In the genomic region with DNA sequence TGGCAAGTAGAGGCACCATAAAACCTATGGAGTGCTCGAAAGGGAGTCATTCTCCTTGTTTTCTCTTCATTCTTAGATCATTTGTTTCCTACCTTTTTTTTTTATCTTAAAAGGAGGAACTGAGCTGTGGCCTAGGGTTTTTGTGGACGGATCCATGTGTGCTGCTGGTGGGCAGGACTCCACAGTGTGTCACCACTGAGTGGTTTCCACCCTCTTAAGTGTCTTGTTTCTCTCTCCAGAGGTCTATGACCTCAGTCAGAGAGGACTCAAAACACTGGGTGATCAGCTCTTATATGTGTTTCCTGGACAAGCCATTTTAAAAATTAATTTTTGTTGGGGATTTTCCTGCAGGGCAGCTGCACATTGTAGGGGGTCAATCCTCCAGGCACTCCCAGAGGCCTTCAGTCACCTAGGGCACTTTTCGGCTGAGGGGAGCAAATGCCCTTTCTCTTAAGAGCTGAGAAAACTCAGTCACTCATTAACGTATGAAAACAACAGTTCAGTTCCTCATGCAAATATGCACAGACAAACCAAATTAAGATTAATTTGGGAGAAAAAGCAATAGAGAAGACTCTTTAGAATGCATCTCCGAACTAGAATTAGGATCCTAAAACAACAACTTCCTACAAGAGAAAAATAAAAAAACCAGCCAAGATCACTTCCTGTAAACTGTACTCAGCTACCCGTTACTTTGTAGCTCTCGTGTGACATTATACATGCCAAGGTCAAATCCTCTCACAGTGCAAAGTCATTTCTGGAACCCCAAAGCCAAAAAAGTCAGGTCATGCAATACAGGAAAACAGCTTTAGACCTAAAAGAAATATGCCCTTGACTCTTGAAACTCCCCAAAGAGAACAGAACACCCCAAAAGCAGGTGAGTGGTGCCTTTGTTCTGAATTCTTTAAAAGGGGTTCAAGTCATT, we compare ENCODE assay signal across 1 cellular context.
A peak's percentile ranks its signal among the peaks of the same experiment; 100 is the strongest.
TF ChIP-seq lines count a peak whose summit lies in the region.

No MANE protein-coding gene starts in this region.

TF ChIP-seq in GM12878, 131 proteins besides CTCF, POLR2A, EP300 and RAD21:
- TF ChIP-seq, protein P1, sequence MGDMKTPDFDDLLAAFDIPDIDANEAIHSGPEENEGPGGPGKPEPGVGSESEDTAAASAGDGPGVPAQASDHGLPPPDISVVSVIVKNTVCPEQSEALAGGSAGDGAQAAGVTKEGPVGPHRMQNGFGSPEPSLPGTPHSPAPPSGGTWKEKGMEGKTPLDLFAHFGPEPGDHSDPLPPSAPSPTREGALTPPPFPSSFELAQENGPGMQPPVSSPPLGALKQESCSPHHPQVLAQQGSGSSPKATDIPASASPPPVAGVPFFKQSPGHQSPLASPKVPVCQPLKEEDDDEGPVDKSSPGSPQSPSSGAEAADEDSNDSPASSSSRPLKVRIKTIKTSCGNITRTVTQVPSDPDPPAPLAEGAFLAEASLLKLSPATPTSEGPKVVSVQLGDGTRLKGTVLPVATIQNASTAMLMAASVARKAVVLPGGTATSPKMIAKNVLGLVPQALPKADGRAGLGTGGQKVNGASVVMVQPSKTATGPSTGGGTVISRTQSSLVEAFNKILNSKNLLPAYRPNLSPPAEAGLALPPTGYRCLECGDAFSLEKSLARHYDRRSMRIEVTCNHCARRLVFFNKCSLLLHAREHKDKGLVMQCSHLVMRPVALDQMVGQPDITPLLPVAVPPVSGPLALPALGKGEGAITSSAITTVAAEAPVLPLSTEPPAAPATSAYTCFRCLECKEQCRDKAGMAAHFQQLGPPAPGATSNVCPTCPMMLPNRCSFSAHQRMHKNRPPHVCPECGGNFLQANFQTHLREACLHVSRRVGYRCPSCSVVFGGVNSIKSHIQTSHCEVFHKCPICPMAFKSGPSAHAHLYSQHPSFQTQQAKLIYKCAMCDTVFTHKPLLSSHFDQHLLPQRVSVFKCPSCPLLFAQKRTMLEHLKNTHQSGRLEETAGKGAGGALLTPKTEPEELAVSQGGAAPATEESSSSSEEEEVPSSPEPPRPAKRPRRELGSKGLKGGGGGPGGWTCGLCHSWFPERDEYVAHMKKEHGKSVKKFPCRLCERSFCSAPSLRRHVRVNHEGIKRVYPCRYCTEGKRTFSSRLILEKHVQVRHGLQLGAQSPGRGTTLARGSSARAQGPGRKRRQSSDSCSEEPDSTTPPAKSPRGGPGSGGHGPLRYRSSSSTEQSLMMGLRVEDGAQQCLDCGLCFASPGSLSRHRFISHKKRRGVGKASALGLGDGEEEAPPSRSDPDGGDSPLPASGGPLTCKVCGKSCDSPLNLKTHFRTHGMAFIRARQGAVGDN (IDR thresholded peaks at IDR 0.05): peak; percentile 43; the same call in 1 of the 2 replicates
- TF ChIP-seq ZNF217 (IDR thresholded peaks at IDR 0.05) (0 out of 2 replicates have a peak, but pooled peaks have one; percentile 26), RFX5 (IDR thresholded peaks at IDR 0.05; ENCODE audit: low read depth, low read length) (no peak), BHLHE40 (IDR thresholded peaks at IDR 0.05; ENCODE audit: borderline replicate concordance in 1 of 2, low read depth in 2 of 2, low read length in 1 of 2) (peak in 1 of 2 experiments; percentile 36; a peak in 2 of 4 replicates), PML (IDR thresholded peaks at IDR 0.05; ENCODE audit: low read length) (no peak), MTA2 (IDR thresholded peaks at IDR 0.05; ENCODE audit: low read depth) (peak; percentile 30; the same call in 1 of the 2 replicates), SPI1 (IDR thresholded peaks at IDR 0.05; ENCODE audit: borderline replicate concordance, insufficient read depth, low read depth, low read length) (peak; percentile 73), NR2F1 (conservative IDR thresholded peaks at IDR 0.05) (peak; percentile 95), BCL11A (IDR thresholded peaks at IDR 0.05; ENCODE audit: low read depth, low read length) (peak; percentile 78; the same call in 1 of the 2 replicates), IKZF1 (conservative IDR thresholded peaks at IDR 0.05) (0 out of 2 replicates have a peak, but pooled peaks have one; percentile 43), ESRRA (IDR thresholded peaks at IDR 0.05; ENCODE audit: low read length) (peak; percentile 94), ZNF207 (IDR thresholded peaks at IDR 0.05; ENCODE audit: borderline replicate concordance) (no peak), MEF2A (IDR thresholded peaks at IDR 0.05; ENCODE audit: insufficient read depth, low read depth, low read length) (0 out of 2 replicates have a peak, but pooled peaks have one; percentile 11), DPF2 (IDR thresholded peaks at IDR 0.05) (peak; percentile 38), IRF4 (IDR thresholded peaks at IDR 0.05; ENCODE audit: low read depth, low read length) (peak; percentile 46; the same call in 1 of the 2 replicates), RUNX3 (IDR thresholded peaks at IDR 0.05; ENCODE audit: low read length) (peak; percentile 56)
- TF ChIP-seq, protein P2, sequence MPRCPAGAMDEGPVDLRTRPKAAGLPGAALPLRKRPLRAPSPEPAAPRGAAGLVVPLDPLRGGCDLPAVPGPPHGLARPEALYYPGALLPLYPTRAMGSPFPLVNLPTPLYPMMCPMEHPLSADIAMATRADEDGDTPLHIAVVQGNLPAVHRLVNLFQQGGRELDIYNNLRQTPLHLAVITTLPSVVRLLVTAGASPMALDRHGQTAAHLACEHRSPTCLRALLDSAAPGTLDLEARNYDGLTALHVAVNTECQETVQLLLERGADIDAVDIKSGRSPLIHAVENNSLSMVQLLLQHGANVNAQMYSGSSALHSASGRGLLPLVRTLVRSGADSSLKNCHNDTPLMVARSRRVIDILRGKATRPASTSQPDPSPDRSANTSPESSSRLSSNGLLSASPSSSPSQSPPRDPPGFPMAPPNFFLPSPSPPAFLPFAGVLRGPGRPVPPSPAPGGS (IDR thresholded peaks at IDR 0.05; ENCODE audit: borderline replicate concordance, insufficient read depth, low read depth, low read length, poor library complexity, severe bottlenecking): no peak
- TF ChIP-seq, protein P3, sequence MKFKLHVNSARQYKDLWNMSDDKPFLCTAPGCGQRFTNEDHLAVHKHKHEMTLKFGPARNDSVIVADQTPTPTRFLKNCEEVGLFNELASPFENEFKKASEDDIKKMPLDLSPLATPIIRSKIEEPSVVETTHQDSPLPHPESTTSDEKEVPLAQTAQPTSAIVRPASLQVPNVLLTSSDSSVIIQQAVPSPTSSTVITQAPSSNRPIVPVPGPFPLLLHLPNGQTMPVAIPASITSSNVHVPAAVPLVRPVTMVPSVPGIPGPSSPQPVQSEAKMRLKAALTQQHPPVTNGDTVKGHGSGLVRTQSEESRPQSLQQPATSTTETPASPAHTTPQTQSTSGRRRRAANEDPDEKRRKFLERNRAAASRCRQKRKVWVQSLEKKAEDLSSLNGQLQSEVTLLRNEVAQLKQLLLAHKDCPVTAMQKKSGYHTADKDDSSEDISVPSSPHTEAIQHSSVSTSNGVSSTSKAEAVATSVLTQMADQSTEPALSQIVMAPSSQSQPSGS (IDR thresholded peaks at IDR 0.05; ENCODE audit: low read length): peak; percentile 26; the same call in 1 of the 2 replicates
- TF ChIP-seq, protein P4, sequence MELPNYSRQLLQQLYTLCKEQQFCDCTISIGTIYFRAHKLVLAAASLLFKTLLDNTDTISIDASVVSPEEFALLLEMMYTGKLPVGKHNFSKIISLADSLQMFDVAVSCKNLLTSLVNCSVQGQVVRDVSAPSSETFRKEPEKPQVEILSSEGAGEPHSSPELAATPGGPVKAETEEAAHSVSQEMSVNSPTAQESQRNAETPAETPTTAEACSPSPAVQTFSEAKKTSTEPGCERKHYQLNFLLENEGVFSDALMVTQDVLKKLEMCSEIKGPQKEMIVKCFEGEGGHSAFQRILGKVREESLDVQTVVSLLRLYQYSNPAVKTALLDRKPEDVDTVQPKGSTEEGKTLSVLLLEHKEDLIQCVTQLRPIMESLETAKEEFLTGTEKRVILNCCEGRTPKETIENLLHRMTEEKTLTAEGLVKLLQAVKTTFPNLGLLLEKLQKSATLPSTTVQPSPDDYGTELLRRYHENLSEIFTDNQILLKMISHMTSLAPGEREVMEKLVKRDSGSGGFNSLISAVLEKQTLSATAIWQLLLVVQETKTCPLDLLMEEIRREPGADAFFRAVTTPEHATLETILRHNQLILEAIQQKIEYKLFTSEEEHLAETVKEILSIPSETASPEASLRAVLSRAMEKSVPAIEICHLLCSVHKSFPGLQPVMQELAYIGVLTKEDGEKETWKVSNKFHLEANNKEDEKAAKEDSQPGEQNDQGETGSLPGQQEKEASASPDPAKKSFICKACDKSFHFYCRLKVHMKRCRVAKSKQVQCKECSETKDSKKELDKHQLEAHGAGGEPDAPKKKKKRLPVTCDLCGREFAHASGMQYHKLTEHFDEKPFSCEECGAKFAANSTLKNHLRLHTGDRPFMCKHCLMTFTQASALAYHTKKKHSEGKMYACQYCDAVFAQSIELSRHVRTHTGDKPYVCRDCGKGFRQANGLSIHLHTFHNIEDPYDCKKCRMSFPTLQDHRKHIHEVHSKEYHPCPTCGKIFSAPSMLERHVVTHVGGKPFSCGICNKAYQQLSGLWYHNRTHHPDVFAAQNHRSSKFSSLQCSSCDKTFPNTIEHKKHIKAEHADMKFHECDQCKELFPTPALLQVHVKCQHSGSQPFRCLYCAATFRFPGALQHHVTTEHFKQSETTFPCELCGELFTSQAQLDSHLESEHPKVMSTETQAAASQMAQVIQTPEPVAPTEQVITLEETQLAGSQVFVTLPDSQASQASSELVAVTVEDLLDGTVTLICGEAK (IDR thresholded peaks at IDR 0.05; ENCODE audit: borderline replicate concordance): no peak
